Comparison of ENCODE assay signal across 14 cellular contexts in the genomic region with DNA sequence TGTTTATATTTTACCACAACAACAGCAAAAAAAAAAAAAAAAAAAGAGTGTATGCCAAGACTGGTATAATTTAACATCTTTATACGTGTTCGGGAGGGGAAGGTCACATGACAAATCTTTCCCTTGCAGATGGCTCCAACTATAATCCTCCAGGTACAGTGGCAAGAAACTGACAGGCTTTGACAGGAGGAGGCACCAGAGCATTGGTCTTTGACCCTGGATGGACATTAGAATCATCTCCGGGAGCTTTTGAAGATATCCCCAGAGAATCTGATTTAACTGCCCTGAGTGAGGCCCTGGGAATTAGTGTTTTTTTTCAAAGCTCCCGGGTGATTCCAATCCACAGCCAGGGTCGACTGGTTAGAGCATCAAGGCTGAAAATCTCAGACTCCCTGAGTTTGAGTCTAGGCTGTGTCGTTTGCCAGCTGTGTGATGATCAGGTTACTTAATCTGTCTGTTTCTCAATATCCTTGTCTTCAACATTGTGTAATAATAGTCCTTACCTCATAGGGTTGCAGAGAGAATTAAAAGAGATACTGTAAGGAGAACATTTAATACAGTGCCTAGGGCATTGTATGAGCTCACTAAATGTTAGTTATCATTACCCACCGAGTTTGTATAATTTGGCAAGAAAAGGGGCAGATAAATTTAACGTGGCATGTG. TPM values are rescaled to one million over a fixed set of nuclear protein-coding genes. Genes with fewer than 3 reads are reported as not detected.
DNase-seq lines count a peak whose midpoint lies in the region; ATAC-seq and TF ChIP-seq lines count a peak whose summit lies in the region.
"Had no signal": no experiment of that assay in that cellular context is flagged by ENCODE, and none has a peak within 500 bp of the region (broad histone marks: within the 10 kb centered on the region; RNA-seq: fewer than 3 reads in every experiment).

No MANE protein-coding gene starts in this region.

- H3K4me1 Mint-ChIP-seq in activated T-helper 1 cell treated with anti-CD3 and anti-CD28 coated beads, Interleukin-12 subunit alpha, Interleukin-12 subunit beta, Interleukin-2, Interleukin-4 antibody, amounts not matched to agents 30 ng/mL and 10 ng/mL and 1 ng/mL, durations not matched to agents 14 hours and 24 hours and 36 hours (ENCODE audit: low read depth), result no peaks in the 10 kb centered on the region
- H3K4me1 Mint-ChIP-seq: naive B cell had no signal

- peak; percentile 8 for DNase-seq in AG04450 (ENCODE audit: low read depth, low spot score)
- DNase-seq in T1000 (lab: John Stamatoyannopoulos, UW), result peak; percentile 32
- DNase-seq in heart right ventricle, result no peak
- no peak for DNase-seq in activated T-helper 1 cell treated with anti-CD3 and anti-CD28 coated beads, Interleukin-12 subunit alpha, Interleukin-12 subunit beta, Interleukin-2, Interleukin-4 antibody, amounts not matched to agents 30 ng/mL and 10 ng/mL and 1 ng/mL, durations not matched to agents 14 hours and 24 hours and 36 hours (ENCODE audit: low spot score)
- no peak for DNase-seq in NCI-H1694 treated with DMSO at 0.1 percent for 48 hours (lab: John Stamatoyannopoulos, UW)
- DNase-seq in kidney glomerular epithelial cell (lab: John Stamatoyannopoulos, UW), result no peak
- DNase-seq in colonic mucosa, result no peak
- DNase-seq: cerebellar nuclear complex; hypothalamus; naive B cell; stimulated activated CD4-positive, alpha-beta T cell treated with anti-CD3 and anti-CD28 coated beads, Interleukin-1b, Interleukin-23, amount 100 ng/mL, for 48 hours had no signal

- no peak overlapping the region for H3K4me3 ChIP-seq in AG04450 (ENCODE audit: low read depth, low read length)
- H3K4me3 ChIP-seq in HEK293 (ENCODE audit: low read depth, low read length), result no peak overlapping the region
- H3K4me3 ChIP-seq in heart right ventricle, result no peak overlapping the region
- H3K4me3 ChIP-seq in colonic mucosa, result no peak overlapping the region
- H3K4me3 ChIP-seq: suprapubic skin had no signal

- H3K27me3 Mint-ChIP-seq in activated T-helper 1 cell treated with anti-CD3 and anti-CD28 coated beads, Interleukin-12 subunit alpha, Interleukin-12 subunit beta, Interleukin-2, Interleukin-4 antibody, amounts not matched to agents 30 ng/mL and 10 ng/mL and 1 ng/mL, durations not matched to agents 14 hours and 24 hours and 36 hours (ENCODE audit: insufficient read depth), result peaks cover 54% of the 10 kb centered on the region

- H3K4me1 ChIP-seq in HEK293 (ENCODE audit: control insufficient read depth, insufficient read depth, low read length) (no peaks in the 10 kb centered on the region), heart right ventricle (peaks cover 0 to 9% (median 1%) of the 10 kb centered on the region in 9 donors), colonic mucosa (no peaks in the 10 kb centered on the region)
- H3K4me1 ChIP-seq: suprapubic skin had no signal

- H3K36me3 ChIP-seq in HEK293 (ENCODE audit: control insufficient read depth in 2 of 2, insufficient read depth in 1 of 2, low read length in 2 of 2) (no peaks in the 10 kb centered on the region), heart right ventricle (no peaks in the 10 kb centered on the region), colonic mucosa (no peaks in the 10 kb centered on the region)
- H3K36me3 ChIP-seq: suprapubic skin had no signal

- POLR2A ChIA-PET in AG04450 (lab: Yijun Ruan, JAX) (interaction anchor here (1.0 kb wide), 1 partner anchor 8 kb away, joined by 5 read pairs; no protein-coding TSS in a partner anchor), HEK293 (lab: Yijun Ruan, JAX) (interaction anchor here (0.6 kb wide), 1 partner anchor 159 kb away, joined by 3 read pairs; no protein-coding TSS in a partner anchor)

- no peaks in the 10 kb centered on the region for H3K36me3 Mint-ChIP-seq in activated T-helper 1 cell treated with anti-CD3 and anti-CD28 coated beads, Interleukin-12 subunit alpha, Interleukin-12 subunit beta, Interleukin-2, Interleukin-4 antibody, amounts not matched to agents 30 ng/mL and 10 ng/mL and 1 ng/mL, durations not matched to agents 14 hours and 24 hours and 36 hours (ENCODE audit: low read depth)
- H3K36me3 Mint-ChIP-seq: naive B cell had no signal

- ATAC-seq in heart right ventricle, result peak in 6 of 8 donors; percentile 26 to 88 (median 46)

- H3K27ac ChIP-seq in AG04450 (ENCODE audit: low read depth, low read length), result no peak overlapping the region
- H3K27ac ChIP-seq in HEK293 (ENCODE audit: extremely low read depth, low read depth, low read length), result no peak overlapping the region
- no peak overlapping the region for H3K27ac ChIP-seq in heart right ventricle
- H3K27ac ChIP-seq in colonic mucosa, result no peak overlapping the region
- H3K27ac ChIP-seq: C4-2B, suprapubic skin had no signal

- no peak overlapping the region for H3K9ac ChIP-seq in colonic mucosa (ENCODE audit: low read depth in 2 of 2, low read length in 2 of 2)

- no peak overlapping the region for H3K27ac Mint-ChIP-seq in activated T-helper 1 cell treated with anti-CD3 and anti-CD28 coated beads, Interleukin-12 subunit alpha, Interleukin-12 subunit beta, Interleukin-2, Interleukin-4 antibody, amounts not matched to agents 30 ng/mL and 10 ng/mL and 1 ng/mL, durations not matched to agents 14 hours and 24 hours and 36 hours
- H3K27ac Mint-ChIP-seq: naive B cell had no signal

- no peaks in the 10 kb centered on the region for H3K9me3 ChIP-seq in AG04450 (ENCODE audit: control insufficient read depth, insufficient read depth, low read length)
- no peaks in the 10 kb centered on the region for H3K9me3 ChIP-seq in HEK293 (ENCODE audit: control insufficient read depth, insufficient read depth, low read depth, low read length)
- no peaks in the 10 kb centered on the region for H3K9me3 ChIP-seq in heart right ventricle
- H3K9me3 ChIP-seq in colonic mucosa, result no peaks in the 10 kb centered on the region
- H3K9me3 ChIP-seq: suprapubic skin had no signal

- H3K9me3 Mint-ChIP-seq in activated T-helper 1 cell treated with anti-CD3 and anti-CD28 coated beads, Interleukin-12 subunit alpha, Interleukin-12 subunit beta, Interleukin-2, Interleukin-4 antibody, amounts not matched to agents 30 ng/mL and 10 ng/mL and 1 ng/mL, durations not matched to agents 14 hours and 24 hours and 36 hours, result no peaks in the 10 kb centered on the region

- 60 to 64% methylated on average over 8 of the region's 8 CpGs for WGBS in heart right ventricle, 2 donors

- H3K4me3 Mint-ChIP-seq in activated T-helper 1 cell treated with anti-CD3 and anti-CD28 coated beads, Interleukin-12 subunit alpha, Interleukin-12 subunit beta, Interleukin-2, Interleukin-4 antibody, amounts not matched to agents 30 ng/mL and 10 ng/mL and 1 ng/mL, durations not matched to agents 14 hours and 24 hours and 36 hours, result no peak overlapping the region
- H3K4me3 Mint-ChIP-seq: naive B cell had no signal

- TF ChIP-seq CTCF in AG04450 (IDR thresholded peaks at IDR 0.05; ENCODE audit: low read depth, low read length) (no peak), HEK293 (tag by site-specific recombination; IDR thresholded peaks at IDR 0.05) (no peak), heart right ventricle (IDR thresholded peaks at IDR 0.05) (peak in 2 of 9 donors; percentile 14 to 15), colonic mucosa (IDR thresholded peaks at IDR 0.05) (no peak)

- CTCF ChIA-PET in AG04450 (lab: Charles Lee) (interaction anchor here (0.7 kb wide), 1 partner anchor 477 kb away, joined by 3 read pairs; no protein-coding TSS in a partner anchor), HEK293 (lab: Yijun Ruan, JAX) (no interaction called here)

- H3K27me3 ChIP-seq in AG04450 (ENCODE audit: control insufficient read depth, insufficient read depth, low read length) (peaks cover 53% of the 10 kb centered on the region), heart right ventricle (peaks cover 0 to under 1% (median 0%) of the 10 kb centered on the region in 7 donors), colonic mucosa (no peaks in the 10 kb centered on the region)

- intact Hi-C loops in heart right ventricle (cut with DNase I), result loop anchor here in 5 of 10 donors (10.0 kb wide), 3 partner anchors 168 to 282 kb away; partner anchors contain the start of gene SEC22A (in 1 of the 5)
- intact Hi-C loops in activated T-helper 1 cell treated with anti-CD3 and anti-CD28 coated beads, Interleukin-12 subunit alpha, Interleukin-12 subunit beta, Interleukin-2, Interleukin-4 antibody, amounts not matched to agents 30 ng/mL and 10 ng/mL and 1 ng/mL, durations not matched to agents 14 hours and 24 hours and 36 hours (cut with micrococcal nuclease), result no loop called here
- intact Hi-C loops in colonic mucosa (cut with DNase I), result no loop called here

TF ChIP-seq in HEK293, 187 proteins besides CTCF, POLR2A, EP300 and RAD21 (continues in another document):
- no peak for TF ChIP-seq ZNF23 (tag by site-specific recombination; IDR thresholded peaks at IDR 0.05; ENCODE audit: borderline replicate concordance)
- peak; percentile 52 for TF ChIP-seq ZNF843 (tag by site-specific recombination; IDR thresholded peaks at IDR 0.05)
- TF ChIP-seq ZNF501 (tag by site-specific recombination; IDR thresholded peaks at IDR 0.05), result no peak
- TF ChIP-seq ZNF555 (tag by site-specific recombination; conservative IDR thresholded peaks at IDR 0.05), result no peak
- TF ChIP-seq ZSCAN16 (tag by site-specific recombination; IDR thresholded peaks at IDR 0.05), result no peak
- peak; percentile 78 for TF ChIP-seq ZNF629 (tag by site-specific recombination; IDR thresholded peaks at IDR 0.05)
- no peak for TF ChIP-seq FEZF1 (tag by site-specific recombination; IDR thresholded peaks at IDR 0.05)
- no peak for TF ChIP-seq ZNF623 (tag by site-specific recombination; IDR thresholded peaks at IDR 0.05)
- TF ChIP-seq RBAK (tag by site-specific recombination; IDR thresholded peaks at IDR 0.05), result no peak
- no peak for TF ChIP-seq ZNF423 (tag by site-specific recombination; IDR thresholded peaks at IDR 0.05)

RNA-seq across cellular contexts. Expression of gene SEMA5B, which starts 8.9 kb away (rescaled TPM):
- polyA plus RNA-seq in AG04450 (2011; rRNA removed) (not detected in 2 replicates), heart right ventricle (10 to 100 TPM in 1 of 2 donors, 1 to 10 TPM in 1; 4.2 to 10.3 TPM)
- polyA minus RNA-seq in AG04450 (2011; rRNA and poly(A)+ RNA removed), result not detected in 2 replicates
- total RNA-seq in heart right ventricle (10 to 100 TPM in 4 of 10 donors, 1 to 10 TPM in 6; 1.3 to 12.7 (median 7.4) TPM), colonic mucosa (1 to 10 TPM in 1 of 2 donors, under 1 TPM in 1; 0.40 to 1.3 TPM)
- not detected in 2 replicates for total RNA-seq in activated T-helper 1 cell treated with anti-CD3 and anti-CD28 coated beads, Interleukin-12 subunit alpha, Interleukin-12 subunit beta, Interleukin-2, Interleukin-4 antibody, amounts not matched to agents 30 ng/mL and 10 ng/mL and 1 ng/mL, durations not matched to agents 14 hours and 24 hours and 36 hours

RNA-seq across cellular contexts. Expression of gene PDIA5, which starts 30.3 kb away (rescaled TPM):
- 33.1 and 35.5 TPM in 2 replicates for polyA plus RNA-seq in AG04450 (2011; rRNA removed)
- polyA minus RNA-seq in AG04450 (2011; rRNA and poly(A)+ RNA removed), result 16.9 and 19.4 TPM in 2 replicates
- 10 to 100 TPM in 1 of 10 donors, 1 to 10 TPM in 9; 4.2 to 14.6 (median 6.3) TPM for total RNA-seq in heart right ventricle
- polyA plus RNA-seq in heart right ventricle, result 1 to 10 TPM; 5.7 to 8.1 TPM
- total RNA-seq in activated T-helper 1 cell treated with anti-CD3 and anti-CD28 coated beads, Interleukin-12 subunit alpha, Interleukin-12 subunit beta, Interleukin-2, Interleukin-4 antibody, amounts not matched to agents 30 ng/mL and 10 ng/mL and 1 ng/mL, durations not matched to agents 14 hours and 24 hours and 36 hours, result 28.9 and 31.1 TPM in 2 replicates
- 10 to 100 TPM; 36.5 to 40.1 TPM for total RNA-seq in colonic mucosa

Comparison
In these comparisons a context has a peak if more than half of its experiments do, and no peak if none do; other contexts are left out.
1. DNase-seq: peak in AG04450 (single experiment) and T1000 (single experiment); none in heart right ventricle (0 of 2), activated T-helper 1 cell treated with anti-CD3 and anti-CD28 coated beads, Interleukin-12 subunit alpha, Interleukin-12 subunit beta, Interleukin-2, Interleukin-4 antibody, amounts not matched to agents 30 ng/mL and 10 ng/mL and 1 ng/mL, durations not matched to agents 14 hours and 24 hours and 36 hours (single experiment), NCI-H1694 treated with DMSO at 0.1 percent for 48 hours (single experiment), kidney glomerular epithelial cell (single experiment) and colonic mucosa (single experiment).